Comparison of ENCODE assay signal across 12 cellular contexts in genomic region chr15:67746450-67746849, GRCh38.
DNase-seq lines count a peak whose midpoint lies in the region; FAIRE-seq and TF ChIP-seq lines count a peak whose summit lies in the region.
"Had no signal": no experiment of that assay in that cellular context is flagged by ENCODE, and none has a peak within 500 bp of the region (broad histone marks: within the 10 kb centered on the region; RNA-seq: fewer than 3 reads in every experiment).

No MANE protein-coding gene starts in this region.

- dilution Hi-C loops in mammary epithelial cell (cut with HindIII; ENCODE audit: low sequenced_read_pairs) = no loop called here

- H3F3A ChIP-seq in MM.1S (ENCODE audit: insufficient read depth, low read length) = peaks cover 2% of the 10 kb centered on the region; the same call in 1 of the 2 replicates

- no peak for FAIRE-seq in frontal cortex (lab: Jason Lieb, UNC)
- FAIRE-seq: urothelium cell line had no signal

- H3K27me3 Mint-ChIP-seq in activated CD4-positive, alpha-beta memory T cell treated with anti-CD3 and anti-CD28 coated beads for 36 hours = no peaks in the 10 kb centered on the region
- H3K27me3 Mint-ChIP-seq in activated CD4-positive, alpha-beta memory T cell treated with anti-CD3 and anti-CD28 coated beads, Interleukin-2, amount 10 ng/mL, durations not matched to agents 7 days and 5 days = no peaks in the 10 kb centered on the region

- H3K4me3 ChIP-seq in LNCaP clone FGC (ENCODE audit: low read depth, low read length) (no peak overlapping the region), mammary epithelial cell (replicated peaks in 1 of 3; ENCODE audit: insufficient read depth in 1 of 3, low read depth in 2 of 3, low read length in 3 of 3) (no peak overlapping the region), osteoblast (ENCODE audit: insufficient read depth, low read length) (no peak overlapping the region), MM.1S (ENCODE audit: low read length) (no peak overlapping the region)
- H3K4me3 ChIP-seq: ascending aorta had no signal

- peak overlapping the region; percentile 63 for H3K27ac ChIP-seq in mammary epithelial cell (ENCODE audit: insufficient read depth, low read depth, low read length)
- no peak overlapping the region for H3K27ac ChIP-seq in osteoblast (ENCODE audit: low read depth, low read length)
- no peak overlapping the region for H3K27ac ChIP-seq in MM.1S (ENCODE audit: low read length)
- H3K27ac ChIP-seq: ascending aorta had no signal

- H3K9me2 ChIP-seq in MM.1S (replicated peaks; ENCODE audit: insufficient read depth, low read length) = no peaks in the 10 kb centered on the region

- WGBS in mammary epithelial cell (ENCODE audit: low coverage, missing lambda C conversion rate) = 58% methylated on average over 4 of the region's 4 CpGs

- intact Hi-C loops in activated CD4-positive, alpha-beta memory T cell treated with anti-CD3 and anti-CD28 coated beads for 36 hours (cut with micrococcal nuclease) = loop anchor here (2.0 kb wide), 1 partner anchor 16 kb away; no protein-coding TSS in a partner anchor
- intact Hi-C loops in mammary epithelial cell (cut with micrococcal nuclease) = no loop called here
- intact Hi-C loops in head of caudate nucleus (cut with DNase I) = no loop called here

- TF ChIP-seq CTCF in LNCaP clone FGC (IDR thresholded peaks at IDR 0.05; ENCODE audit: control insufficient read depth, extremely low read depth, insufficient read depth) (no peak), mammary epithelial cell (conservative IDR thresholded peaks at IDR 0.05 in 1 of 2, IDR thresholded peaks at IDR 0.05 in 1 of 2; ENCODE audit: extremely low read depth in 1 of 2, insufficient read depth in 1 of 2, low read depth in 1 of 2, low read length in 2 of 2) (no peak), osteoblast (IDR thresholded peaks at IDR 0.05; ENCODE audit: extremely low read depth, low read depth, low read length) (no peak), MM.1S (IDR thresholded peaks at IDR 0.05; ENCODE audit: low read length) (no peak)

- peaks cover 37% of the 10 kb centered on the region for H3K4me1 Mint-ChIP-seq in activated CD4-positive, alpha-beta memory T cell treated with anti-CD3 and anti-CD28 coated beads for 36 hours (ENCODE audit: low read depth)
- H3K4me1 Mint-ChIP-seq in activated CD4-positive, alpha-beta memory T cell treated with anti-CD3 and anti-CD28 coated beads, Interleukin-2, amount 10 ng/mL, durations not matched to agents 7 days and 5 days = peaks cover 21% of the 10 kb centered on the region

- in situ Hi-C loops in mammary epithelial cell (cut with MboI; ENCODE audit: low sequenced_read_pairs in 2 of 2) = no loop called here

- H4K20me1 ChIP-seq in mammary epithelial cell (ENCODE audit: insufficient read depth, low read length) (no peaks in the 10 kb centered on the region), osteoblast (ENCODE audit: insufficient read depth, low read length) (no peaks in the 10 kb centered on the region), MM.1S (ENCODE audit: insufficient read depth, low read length) (no peaks in the 10 kb centered on the region)

- CTCF ChIA-PET in activated CD4-positive, alpha-beta memory T cell treated with anti-CD3 and anti-CD28 coated beads for 36 hours (lab: Charles Lee) = no interaction called here
- CTCF ChIA-PET in activated CD4-positive, alpha-beta memory T cell treated with anti-CD3 and anti-CD28 coated beads, Interleukin-2, amount 10 ng/mL, durations not matched to agents 7 days and 5 days (lab: Charles Lee) = no interaction called here
- CTCF ChIA-PET in mammary epithelial cell (lab: Charles Lee; ENCODE audit: low non-redundant PET) = no interaction called here

- no peak overlapping the region for H3K9ac ChIP-seq in mammary epithelial cell (ENCODE audit: insufficient read depth, low read length)
- H3K9ac ChIP-seq in MM.1S (ENCODE audit: low read length) = no peak overlapping the region

- no peak overlapping the region for H3K4me3 Mint-ChIP-seq in activated CD4-positive, alpha-beta memory T cell treated with anti-CD3 and anti-CD28 coated beads for 36 hours
- no peak overlapping the region for H3K4me3 Mint-ChIP-seq in activated CD4-positive, alpha-beta memory T cell treated with anti-CD3 and anti-CD28 coated beads, Interleukin-2, amount 10 ng/mL, durations not matched to agents 7 days and 5 days

- BruUV-seq in mammary epithelial cell (replicated peaks; lab: Mats Ljungman, UMichigan) = no TSS peak

- POLR2A ChIA-PET in activated CD4-positive, alpha-beta memory T cell treated with anti-CD3 and anti-CD28 coated beads for 36 hours (lab: Charles Lee) = no interaction called here
- POLR2A ChIA-PET in activated CD4-positive, alpha-beta memory T cell treated with anti-CD3 and anti-CD28 coated beads, Interleukin-2, amount 10 ng/mL, durations not matched to agents 7 days and 5 days (lab: Charles Lee) = no interaction called here

- H3K9me3 Mint-ChIP-seq in activated CD4-positive, alpha-beta memory T cell treated with anti-CD3 and anti-CD28 coated beads for 36 hours = no peaks in the 10 kb centered on the region
- H3K9me3 Mint-ChIP-seq in activated CD4-positive, alpha-beta memory T cell treated with anti-CD3 and anti-CD28 coated beads, Interleukin-2, amount 10 ng/mL, durations not matched to agents 7 days and 5 days = no peaks in the 10 kb centered on the region

- peaks cover 17% of the 10 kb centered on the region for H3K4me1 ChIP-seq in mammary epithelial cell (ENCODE audit: insufficient read depth, low read length)
- H3K4me1 ChIP-seq in osteoblast (ENCODE audit: insufficient read depth, low read length) = peaks cover 13% of the 10 kb centered on the region
- H3K4me1 ChIP-seq in MM.1S (ENCODE audit: low read length) = peaks cover 1% of the 10 kb centered on the region
- H3K4me1 ChIP-seq: ascending aorta had no signal

- H3K9me3 ChIP-seq in mammary epithelial cell (replicated peaks; ENCODE audit: insufficient read depth, low read length) = no peaks in the 10 kb centered on the region
- H3K9me3 ChIP-seq in osteoblast (ENCODE audit: low read depth, low read length) = no peaks in the 10 kb centered on the region
- H3K9me3 ChIP-seq in MM.1S (replicated peaks; ENCODE audit: insufficient read depth, low read length) = no peaks in the 10 kb centered on the region
- H3K9me3 ChIP-seq: ascending aorta had no signal

- no peak overlapping the region for H3K27ac Mint-ChIP-seq in activated CD4-positive, alpha-beta memory T cell treated with anti-CD3 and anti-CD28 coated beads for 36 hours
- H3K27ac Mint-ChIP-seq in activated CD4-positive, alpha-beta memory T cell treated with anti-CD3 and anti-CD28 coated beads, Interleukin-2, amount 10 ng/mL, durations not matched to agents 7 days and 5 days = no peak overlapping the region

- H3K4me2 ChIP-seq in mammary epithelial cell (ENCODE audit: insufficient read depth, low read depth, low read length) (peak overlapping the region; percentile 60), osteoblast (ENCODE audit: insufficient read depth, low read length) (no peak overlapping the region), MM.1S (ENCODE audit: low read depth, low read length) (no peak overlapping the region)

- H2AFZ ChIP-seq in mammary epithelial cell (ENCODE audit: low read depth, low read length) = peak overlapping the region; percentile 40
- H2AFZ ChIP-seq in osteoblast (ENCODE audit: low read length) = no peak overlapping the region
- no peak overlapping the region for H2AFZ ChIP-seq in MM.1S (ENCODE audit: low read length)

- H3K79me2 ChIP-seq in mammary epithelial cell (ENCODE audit: insufficient read depth, low read length) (no peaks in the 10 kb centered on the region), osteoblast (ENCODE audit: insufficient read depth, low read length) (no peaks in the 10 kb centered on the region), MM.1S (ENCODE audit: low read length) (no peaks in the 10 kb centered on the region)

- H3K27me3 ChIP-seq in mammary epithelial cell (ENCODE audit: insufficient read depth, low read length) (no peaks in the 10 kb centered on the region), osteoblast (ENCODE audit: insufficient read depth, low read length) (no peaks in the 10 kb centered on the region), MM.1S (replicated peaks; ENCODE audit: insufficient read depth, low read length) (no peaks in the 10 kb centered on the region)
- H3K27me3 ChIP-seq: ascending aorta had no signal

- H3K36me3 Mint-ChIP-seq in activated CD4-positive, alpha-beta memory T cell treated with anti-CD3 and anti-CD28 coated beads for 36 hours = no peaks in the 10 kb centered on the region
- H3K36me3 Mint-ChIP-seq in activated CD4-positive, alpha-beta memory T cell treated with anti-CD3 and anti-CD28 coated beads, Interleukin-2, amount 10 ng/mL, durations not matched to agents 7 days and 5 days (ENCODE audit: low read depth) = no peaks in the 10 kb centered on the region

- H3K36me3 ChIP-seq in mammary epithelial cell (ENCODE audit: insufficient read depth, low read length) (no peaks in the 10 kb centered on the region), osteoblast (ENCODE audit: insufficient read depth, low read length) (no peaks in the 10 kb centered on the region), MM.1S (replicated peaks; ENCODE audit: insufficient read depth, low read length) (no peaks in the 10 kb centered on the region)

- DNase-seq in activated CD4-positive, alpha-beta memory T cell treated with anti-CD3 and anti-CD28 coated beads for 36 hours = peak; percentile 23
- DNase-seq in activated CD4-positive, alpha-beta memory T cell treated with anti-CD3 and anti-CD28 coated beads, Interleukin-2, amount 10 ng/mL, durations not matched to agents 7 days and 5 days = no peak
- DNase-seq in LNCaP clone FGC (ENCODE audit: low read depth) (peak; percentile 88), mammary epithelial cell (peak; percentile 75), osteoblast (ENCODE audit: insufficient read length, low spot score, missing footprints) (peak; percentile 18), head of caudate nucleus (no peak), MM.1S (no peak), frontal cortex (ENCODE audit: low spot score in 2 of 2) (no peak)
- DNase-seq: ACHN, DMS153 had no signal

Comparison
In these comparisons a context has a peak if more than half of its experiments do, and no peak if none do; other contexts are left out.
1. DNase-seq: peak in activated CD4-positive, alpha-beta memory T cell treated with anti-CD3 and anti-CD28 coated beads for 36 hours (single experiment), LNCaP clone FGC (single experiment), mammary epithelial cell (single experiment) and osteoblast (single experiment); none in activated CD4-positive, alpha-beta memory T cell treated with anti-CD3 and anti-CD28 coated beads, Interleukin-2, amount 10 ng/mL, durations not matched to agents 7 days and 5 days (single experiment), head of caudate nucleus (0 of 42), MM.1S (single experiment) and frontal cortex (0 of 2).